Comparison of ENCODE assay signal across 8 cellular contexts in the genomic region with DNA sequence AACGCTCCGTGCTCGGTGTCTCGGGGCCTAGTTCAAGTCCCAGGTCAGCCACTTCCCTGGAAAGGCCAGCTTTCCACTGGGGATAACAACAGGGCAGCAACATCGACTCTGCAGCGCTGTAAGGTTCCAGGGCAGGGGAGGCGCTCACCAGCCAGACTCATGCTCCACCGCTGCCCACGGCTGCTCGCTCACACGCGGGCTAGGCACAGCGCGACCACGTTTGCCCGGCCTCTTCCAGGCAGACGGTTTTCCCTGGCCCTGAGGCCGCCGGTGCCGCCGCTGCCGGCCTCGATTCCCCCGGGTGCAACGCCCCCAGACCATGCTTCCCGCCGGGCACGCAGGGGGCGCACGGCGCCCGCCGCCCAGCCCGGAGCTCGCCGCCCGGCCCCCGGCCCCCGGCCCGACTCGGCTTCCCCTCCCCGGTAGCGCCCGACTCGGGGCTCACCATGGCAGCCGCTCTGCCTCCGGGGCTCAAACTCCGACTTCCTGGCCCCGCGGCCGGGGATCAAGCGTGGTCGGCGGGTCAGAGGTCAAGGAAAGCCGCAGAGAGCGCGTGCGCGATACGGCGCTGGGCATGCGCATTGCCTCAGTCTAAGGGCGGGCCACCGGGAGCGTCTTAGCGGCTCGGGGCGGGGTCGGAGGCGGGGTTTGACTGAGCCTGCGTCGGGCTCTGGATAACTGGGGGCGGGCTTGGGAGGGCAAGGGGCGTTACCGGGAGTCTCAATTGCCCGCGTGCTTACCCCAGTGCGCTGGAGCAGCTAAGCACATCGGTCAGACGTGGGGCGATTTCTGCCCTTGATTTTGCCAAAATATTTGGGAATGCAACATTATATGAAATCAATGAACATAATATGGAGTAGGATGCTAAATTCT. TPM values are rescaled to one million over a fixed set of nuclear protein-coding genes. Genes with fewer than 3 reads are reported as not detected.
A peak's percentile ranks its signal among the peaks of the same experiment; 100 is the strongest.
DNase-seq lines count a peak whose midpoint lies in the region; ATAC-seq and FAIRE-seq lines count a peak whose summit lies in the region.

A gene (minus strand): TSS at position 535 of the 873 bp plus-strand sequence. CDS start 87 bp downstream, at position 448.

- WGBS in aorta, 2 donors: 1% methylated on average over 74 to 81 of the region's 81 CpGs

- peak; percentile 93 for FAIRE-seq in GM18507 (lab: Jason Lieb, UNC)

- ATAC-seq in HG02973 (IDR thresholded peaks at IDR 0.05; ENCODE audit: unreplicated experiment): peak; percentile 72
- peak; percentile 96 for ATAC-seq in aorta (ENCODE audit: low FRiP score)

- H3K36me3 ChIP-seq in aorta (ENCODE audit: control insufficient read depth in 1 of 2, insufficient read depth in 2 of 2, low read length in 1 of 2): no peaks in the 10 kb centered on the region

- no peaks in the 10 kb centered on the region for H3K4me1 ChIP-seq in aorta (ENCODE audit: control insufficient read depth in 1 of 2, insufficient read depth in 2 of 2, low read length in 2 of 2)

- intact Hi-C loops in T-helper 2 cell treated with Interferon-gamma antibody and Interleukin-4, amounts not matched to agents 100 ng/mL and 5 ng/mL, for 36 hours (cut with micrococcal nuclease): loop anchor here (1.0 to 2.0 kb wide), 2 partner anchors 44 to 78 kb away; a partner anchor contains a TSS
- intact Hi-C loops in aorta (cut with DNase I): no loop called here

- no peaks in the 10 kb centered on the region for H3K9me3 ChIP-seq in aorta (ENCODE audit: control insufficient read depth, low read length)

- DNase-seq in GM18507 (ENCODE audit: extremely low spot score, insufficient read length, low read depth) (peak; percentile 97), NCI-H1930 (lab: John Stamatoyannopoulos, UW) (peak; percentile 96 to 97), anterior cingulate cortex (lab: John Stamatoyannopoulos, UW) (peak; percentile 34 to 95 (median 90)), hepatic stellate cell (ENCODE audit: low spot score) (peak; percentile 94), renal cortical epithelial cell (ENCODE audit: low read depth) (peak; percentile 79), aorta (peak; percentile 98 to 100)

- peak within 1 kb of the TSS in 1 of 2 donors; percentile 34 for H3K27ac ChIP-seq in aorta (ENCODE audit: low read depth in 1 of 2, low read length in 2 of 2)

- H3K4me3 ChIP-seq in aorta (ENCODE audit: low read length in 2 of 2): peak within 1 kb of the TSS; percentile 69 to 78

- H3K27me3 ChIP-seq in aorta (ENCODE audit: control insufficient read depth in 1 of 2, insufficient read depth in 2 of 2, low read length in 1 of 2): no peaks in the 10 kb centered on the region

RNA-seq across cellular contexts. Expression of the gene that starts here (rescaled TPM):
- 48.5 and 48.9 TPM in 2 replicates for total RNA-seq in T-helper 2 cell treated with Interferon-gamma antibody and Interleukin-4, amounts not matched to agents 100 ng/mL and 5 ng/mL, for 36 hours
- total RNA-seq in renal cortical epithelial cell (9.1 and 37.0 TPM in 2 replicates), aorta (10 to 100 TPM; 23.6 to 25.5 TPM)
- 10 to 100 TPM; 41.7 to 65.2 TPM for polyA plus RNA-seq in aorta
